Comparison of ENCODE assay signal across 9 cellular contexts in genomic region chr12:111757361-111758119, GRCh38. TPM values are rescaled to one million over a fixed set of nuclear protein-coding genes. Genes with fewer than 3 reads are reported as not detected.
A peak's percentile ranks its signal among the peaks of the same experiment; 100 is the strongest.
DNase-seq lines count a peak whose midpoint lies in the region; ATAC-seq and TF ChIP-seq lines count a peak whose summit lies in the region.
"Had no signal": no experiment of that assay in that cellular context is flagged by ENCODE, and none has a peak within 500 bp of the region (broad histone marks: within the 10 kb centered on the region; RNA-seq: fewer than 3 reads in every experiment).

No MANE protein-coding gene starts in this region.

- no peaks in the 10 kb centered on the region for H3K27me3 Mint-ChIP-seq in nephron progenitor cell (ENCODE audit: low read depth, poor library complexity)

- H3K27ac Mint-ChIP-seq in nephron progenitor cell = peak overlapping the region; percentile 89

- DNase-seq in M059J (ENCODE audit: low read depth) = peak; percentile 88
- no peak for DNase-seq in coronary artery (ENCODE audit: low spot score)
- DNase-seq in nephron progenitor cell = no peak
- no peak for DNase-seq in NCI-H524 (lab: John Stamatoyannopoulos, UW)
- no peak for DNase-seq in HT-29 (ENCODE audit: low spot score)

- ATAC-seq in GM21529 (IDR thresholded peaks at IDR 0.05; ENCODE audit: unreplicated experiment) = no peak
- ATAC-seq in HG03097 (IDR thresholded peaks at IDR 0.05; ENCODE audit: low FRiP score, unreplicated experiment) = no peak

- peaks cover 28% of the 10 kb centered on the region for H3K4me1 Mint-ChIP-seq in nephron progenitor cell

- TF ChIP-seq CTCF in coronary artery (IDR thresholded peaks at IDR 0.05) (no peak), nephron progenitor cell (IDR thresholded peaks at IDR 0.05) (no peak)

- peak overlapping the region; percentile 19 to 67 for H3K27ac ChIP-seq in coronary artery

- no peak overlapping the region for H3K4me3 ChIP-seq in coronary artery

- no peaks in the 10 kb centered on the region for H3K9me3 Mint-ChIP-seq in nephron progenitor cell
- H3K9me3 Mint-ChIP-seq: neural crest cell had no signal

- no peak overlapping the region for H3K4me3 Mint-ChIP-seq in nephron progenitor cell
- H3K4me3 Mint-ChIP-seq: neural crest cell had no signal

- peaks cover 4% of the 10 kb centered on the region for H3K36me3 Mint-ChIP-seq in nephron progenitor cell (ENCODE audit: low read depth)

- peak; percentile 44 for TF ChIP-seq POLR2A in GM19193 (IDR thresholded peaks at IDR 0.05; ENCODE audit: extremely low read depth, insufficient read depth, insufficient read length)

RNA-seq across cellular contexts. Expression of gene ALDH2, which starts 9.2 kb away (rescaled TPM):
- total RNA-seq in M059J (2014; rRNA removed; shearing (Covaris generic)) = 9.0 and 20.5 TPM in 2 replicates
- total RNA-seq in HT-29 (2014; rRNA removed; shearing (Covaris generic)) = 70.9 and 94.6 TPM in 2 replicates
